In genomic region chrX:49177338-49177833, GRCh38 we compare ENCODE assay signal across 1 cellular context.
TF ChIP-seq lines count a peak whose summit lies in the region.

No MANE protein-coding gene starts in this region.

TF ChIP-seq in A549, 52 proteins besides CTCF, POLR2A, EP300 and RAD21 (continued from another document):
- TF ChIP-seq PHF8 (IDR thresholded peaks at IDR 0.05; ENCODE audit: borderline replicate concordance, low read depth) (no peak), HES2 (IDR thresholded peaks at IDR 0.05) (no peak)
